27 cellular contexts compared by ENCODE assay signal in the genomic region with DNA sequence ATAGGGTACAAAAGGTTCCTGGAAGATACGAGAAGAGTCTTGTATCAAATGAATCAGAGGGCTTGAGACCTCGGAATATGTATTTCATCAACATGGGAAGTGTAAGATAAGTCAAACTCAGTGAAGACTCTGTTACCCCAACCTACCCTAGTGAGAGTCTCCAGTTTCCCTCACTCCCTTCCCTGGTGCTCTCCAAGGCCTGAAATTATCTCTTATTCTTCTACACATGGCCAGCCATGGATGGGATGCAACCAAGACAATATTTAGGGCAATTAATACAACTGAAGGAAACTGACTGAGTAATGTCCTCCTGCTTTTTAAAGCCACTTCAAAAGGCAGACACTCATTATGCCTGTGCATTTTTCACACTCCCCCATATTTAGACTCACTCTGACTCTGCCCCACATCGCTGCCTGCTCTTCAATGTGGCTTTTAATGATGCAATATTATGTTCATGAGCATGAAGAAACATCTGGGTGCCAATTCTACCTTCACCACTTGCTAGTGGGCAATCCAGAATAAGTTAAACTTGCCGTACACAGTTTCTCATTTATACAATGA.
"Had no signal": no experiment of that assay in that cellular context is flagged by ENCODE, and none has a peak within 500 bp of the region (broad histone marks: within the 10 kb centered on the region; RNA-seq: fewer than 3 reads in every experiment).

No MANE protein-coding gene starts in this region.

- H3K27me3 ChIP-seq: body of pancreas had no signal

- H3K27ac ChIP-seq: adrenal gland, body of pancreas, coronary artery, PC-9, VCaP had no signal

- H3K9me3 ChIP-seq: adrenal gland, body of pancreas had no signal

- H3K4me3 Mint-ChIP-seq: activated CD4-positive, alpha-beta memory T cell treated with anti-CD3 and anti-CD28 coated beads for 36 hours; activated CD4-positive, alpha-beta T cell treated with anti-CD3 and anti-CD28 coated beads, Interleukin-2, amount 10 ng/mL, durations not matched to agents 7 days and 5 days; activated naive CD4-positive, alpha-beta T cell treated with anti-CD3 and anti-CD28 coated beads for 36 hours; activated naive CD8-positive, alpha-beta T cell; activated T-helper 17 cell treated with anti-CD3 and anti-CD28 coated beads, Interleukin-2, amount 50 U/mL, for 72 hours; T-cell had no signal

- H3K9me3 Mint-ChIP-seq: activated CD4-positive, alpha-beta memory T cell treated with anti-CD3 and anti-CD28 coated beads for 36 hours; activated CD4-positive, alpha-beta T cell treated with anti-CD3 and anti-CD28 coated beads, Interleukin-2, amount 10 ng/mL, durations not matched to agents 7 days and 5 days; activated naive CD4-positive, alpha-beta T cell treated with anti-CD3 and anti-CD28 coated beads for 36 hours; activated T-helper 17 cell treated with anti-CD3 and anti-CD28 coated beads, Interleukin-2, amount 50 U/mL, for 72 hours; T-cell had no signal

- H3K4me3 ChIP-seq: adrenal gland, body of pancreas, coronary artery, PC-9 had no signal

- H3K4me1 Mint-ChIP-seq: activated CD4-positive, alpha-beta T cell treated with anti-CD3 and anti-CD28 coated beads, Interleukin-2, amount 10 ng/mL, durations not matched to agents 7 days and 5 days; activated T-helper 17 cell treated with anti-CD3 and anti-CD28 coated beads, Interleukin-2, amount 50 U/mL, for 72 hours had no signal

- H3K4me2 ChIP-seq: PC-9 had no signal

- ATAC-seq: activated T-helper 17 cell treated with anti-CD3 and anti-CD28 coated beads, Interleukin-2, amount 50 U/mL, for 72 hours; body of pancreas; T-cell had no signal

- H3K36me3 Mint-ChIP-seq: activated CD4-positive, alpha-beta memory T cell treated with anti-CD3 and anti-CD28 coated beads for 36 hours; activated naive CD8-positive, alpha-beta T cell; T-cell had no signal

- H2AFZ ChIP-seq: PC-9 had no signal

- H3K4me1 ChIP-seq: adrenal gland had no signal

- H3K27ac Mint-ChIP-seq: activated CD4-positive, alpha-beta memory T cell treated with anti-CD3 and anti-CD28 coated beads for 36 hours; activated CD4-positive, alpha-beta T cell treated with anti-CD3 and anti-CD28 coated beads, Interleukin-2, amount 10 ng/mL, durations not matched to agents 7 days and 5 days; activated naive CD4-positive, alpha-beta T cell treated with anti-CD3 and anti-CD28 coated beads for 36 hours; activated naive CD8-positive, alpha-beta T cell; activated T-helper 17 cell treated with anti-CD3 and anti-CD28 coated beads, Interleukin-2, amount 50 U/mL, for 72 hours; T-cell had no signal

- H3K36me3 ChIP-seq: adrenal gland had no signal

- DNase-seq: activated CD4-positive, alpha-beta memory T cell treated with anti-CD3 and anti-CD28 coated beads for 36 hours; activated CD4-positive, alpha-beta T cell treated with anti-CD3 and anti-CD28 coated beads, Interleukin-2, amount 10 ng/mL, durations not matched to agents 7 days and 5 days; activated CD4-positive, CD25-positive, alpha-beta regulatory T cell; activated CD8-positive, alpha-beta memory T cell treated with anti-CD3 and anti-CD28 coated beads, Interleukin-2, amount 50 U/mL, for 4 hours; activated gamma-delta T cell; activated naive CD4-positive, alpha-beta T cell treated with anti-CD3 and anti-CD28 coated beads for 36 hours; activated T-cell treated with anti-CD3 and anti-CD28 coated beads, Interleukin-2, amount 50 U/mL, for 1 hour; adrenal gland; aorta; body of pancreas; central memory CD4-positive, alpha-beta T cell; Kasumi-1; KBM-7; NCI-H1048; NCI-H146; NCI-H187 treated with DMSO at 0.1 percent for 48 hours; NCI-H2081 treated with DMSO at 0.1 percent for 48 hours; NCI-H446; PC-9; SHP77 treated with DMSO at 0.1 percent for 48 hours; T-cell; T-helper 2 cell; T1000 had no signal
